Comparison of ENCODE assay signal across 16 cellular contexts in the genomic region with DNA sequence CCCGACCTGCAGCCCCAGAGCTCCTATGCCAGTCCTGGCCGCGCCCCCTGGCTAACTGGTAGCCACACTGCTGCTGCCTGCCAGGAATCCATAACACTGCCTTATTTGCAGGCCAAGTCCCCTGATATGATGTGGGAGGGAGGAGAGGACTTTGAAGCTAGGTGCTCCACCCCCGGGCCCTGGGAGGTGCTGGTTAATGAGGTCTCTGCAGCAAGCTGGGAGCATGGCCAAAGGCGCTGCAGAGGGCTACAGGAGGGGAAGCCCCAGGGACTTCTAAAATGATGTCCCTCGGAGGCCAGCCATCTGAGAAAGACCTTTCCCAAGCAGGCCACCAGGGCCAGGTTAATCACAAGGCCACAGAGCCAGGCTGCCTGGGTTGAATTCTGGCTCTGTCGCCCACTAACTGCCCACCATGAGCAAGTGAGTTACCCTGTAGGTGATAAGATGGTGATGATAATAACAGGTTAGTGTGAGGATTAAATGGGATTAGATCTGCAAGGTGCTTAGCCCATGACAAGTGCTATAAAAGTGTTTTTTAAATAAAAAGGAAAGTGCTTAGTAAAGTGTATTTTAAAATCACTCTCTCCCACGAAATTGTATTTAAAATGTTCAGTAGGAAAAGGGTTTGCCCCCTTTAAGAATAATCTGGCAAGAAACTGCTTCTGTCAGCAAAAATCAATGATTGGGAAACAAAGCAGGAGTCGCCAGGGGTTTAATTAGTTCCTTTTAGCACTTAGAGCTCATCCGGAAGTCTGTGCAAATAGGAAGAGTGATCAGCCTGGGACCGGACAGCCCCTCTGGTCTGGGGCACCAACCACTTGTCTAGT.
A peak's percentile ranks its signal among the peaks of the same experiment; 100 is the strongest.
DNase-seq lines count a peak whose midpoint lies in the region; ATAC-seq and TF ChIP-seq lines count a peak whose summit lies in the region.
"Had no signal": no experiment of that assay in that cellular context is flagged by ENCODE, and none has a peak within 500 bp of the region (broad histone marks: within the 10 kb centered on the region; RNA-seq: fewer than 3 reads in every experiment).

No MANE protein-coding gene starts in this region.

- POLR2A ChIA-PET in activated CD4-positive, alpha-beta T cell treated with anti-CD3 and anti-CD28 coated beads for 36 hours (lab: Charles Lee) = no interaction called here

- WGBS in right lobe of liver (ENCODE audit: insufficient coverage, low coverage, low lambda C conversion rate, missing lambda C conversion rate) = 13% methylated on average over 6 of the region's 11 CpGs

- H3K27me3 ChIP-seq in RWPE2 (ENCODE audit: insufficient read depth, poor library complexity, severe bottlenecking) = no peaks in the 10 kb centered on the region
- H3K27me3 ChIP-seq in right lobe of liver = no peaks in the 10 kb centered on the region
- H3K27me3 ChIP-seq: BLaER1 had no signal

- H3K27ac Mint-ChIP-seq in activated CD4-positive, alpha-beta T cell treated with anti-CD3 and anti-CD28 coated beads for 36 hours = no peak overlapping the region
- H3K27ac Mint-ChIP-seq: natural killer cell had no signal

- H3K9me3 ChIP-seq in RWPE2 (ENCODE audit: severe bottlenecking) = no peaks in the 10 kb centered on the region
- no peaks in the 10 kb centered on the region for H3K9me3 ChIP-seq in right lobe of liver
- H3K9me3 ChIP-seq: SJSA1 had no signal

- H3K36me3 Mint-ChIP-seq in activated CD4-positive, alpha-beta T cell treated with anti-CD3 and anti-CD28 coated beads for 36 hours (ENCODE audit: low read depth) = no peaks in the 10 kb centered on the region

- no peaks in the 10 kb centered on the region for H3K36me3 ChIP-seq in RWPE2 (ENCODE audit: low read depth)
- H3K36me3 ChIP-seq in right lobe of liver = no peaks in the 10 kb centered on the region
- H3K36me3 ChIP-seq: BLaER1, SJSA1 had no signal

- H3K9me3 Mint-ChIP-seq in activated CD4-positive, alpha-beta T cell treated with anti-CD3 and anti-CD28 coated beads for 36 hours (ENCODE audit: low read depth) = peaks cover 4% of the 10 kb centered on the region
- H3K9me3 Mint-ChIP-seq: natural killer cell had no signal

- no peak for ATAC-seq in RWPE2 (ENCODE audit: low read depth)
- ATAC-seq in right lobe of liver = peak; percentile 89 to 97 (median 93)
- no peak for ATAC-seq in activated CD4-positive, alpha-beta T cell treated with anti-CD3 and anti-CD28 coated beads for 36 hours
- no peak for ATAC-seq in HG02840 (IDR thresholded peaks at IDR 0.05; ENCODE audit: low FRiP score, unreplicated experiment)
- ATAC-seq: foreskin keratinocyte, natural killer cell had no signal

- TF ChIP-seq CTCF in RWPE2 (IDR thresholded peaks at IDR 0.05; ENCODE audit: poor library complexity, severe bottlenecking) (no peak), right lobe of liver (IDR thresholded peaks at IDR 0.05) (no peak)

- no peak overlapping the region for H3K4me3 Mint-ChIP-seq in activated CD4-positive, alpha-beta T cell treated with anti-CD3 and anti-CD28 coated beads for 36 hours
- H3K4me3 Mint-ChIP-seq: natural killer cell had no signal

- no peak overlapping the region for H3K27ac ChIP-seq in RWPE2 (ENCODE audit: poor library complexity, severe bottlenecking)
- H3K27ac ChIP-seq in right lobe of liver = no peak overlapping the region
- H3K27ac ChIP-seq: BLaER1, dorsolateral prefrontal cortex, foreskin keratinocyte, SJSA1 had no signal

- CTCF ChIA-PET in activated CD4-positive, alpha-beta T cell treated with anti-CD3 and anti-CD28 coated beads for 36 hours (lab: Charles Lee) = interaction anchor here (0.7 kb wide), 1 partner anchor 30 kb away, joined by 3 read pairs; no protein-coding TSS in a partner anchor

- DNase-seq in COR-L47 (lab: John Stamatoyannopoulos, UW) (peak; percentile 73), NCI-H1092 (lab: John Stamatoyannopoulos, UW) (peak; percentile 55), RWPE2 (ENCODE audit: low spot score) (peak; percentile 54), right lobe of liver (peak; percentile 77 to 90 (median 85)), SW 1271 (lab: John Stamatoyannopoulos, UW) (no peak), iPS-NIHi7 (ENCODE audit: extremely low spot score) (no peak)
- DNase-seq in activated CD4-positive, alpha-beta T cell treated with anti-CD3 and anti-CD28 coated beads for 36 hours = no peak
- DNase-seq: activated T-cell treated with anti-CD3 and anti-CD28 coated beads, Interleukin-2, amount 50 U/mL, for 1 hour; amygdala; foreskin keratinocyte; natural killer cell; NCI-H526 treated with DMSO at 0.1 percent for 48 hours had no signal

- TF ChIP-seq POLR2A in right lobe of liver (IDR thresholded peaks at IDR 0.05) = no peak

- peaks cover 2% of the 10 kb centered on the region for H3K27me3 Mint-ChIP-seq in activated CD4-positive, alpha-beta T cell treated with anti-CD3 and anti-CD28 coated beads for 36 hours

- H3K4me1 ChIP-seq in RWPE2 (ENCODE audit: insufficient read depth, poor library complexity, severe bottlenecking) (no peaks in the 10 kb centered on the region), right lobe of liver (peaks cover 0 to 11% (median 4%) of the 10 kb centered on the region in 4 donors)
- H3K4me1 ChIP-seq: BLaER1, foreskin keratinocyte, SJSA1 had no signal

- intact Hi-C loops in right lobe of liver (cut with DNase I) = no loop called here
- intact Hi-C loops in activated CD4-positive, alpha-beta T cell treated with anti-CD3 and anti-CD28 coated beads for 36 hours (cut with DNase I, micrococcal nuclease) = no loop called here

- no peaks in the 10 kb centered on the region for H3K4me1 Mint-ChIP-seq in activated CD4-positive, alpha-beta T cell treated with anti-CD3 and anti-CD28 coated beads for 36 hours
- H3K4me1 Mint-ChIP-seq: natural killer cell had no signal

- H3K4me3 ChIP-seq in RWPE2 (ENCODE audit: severe bottlenecking) = no peak overlapping the region
- H3K4me3 ChIP-seq in right lobe of liver = no peak overlapping the region
- H3K4me3 ChIP-seq: BLaER1, SJSA1 had no signal

Comparison
In these comparisons a context has a peak if more than half of its experiments do, and no peak if none do; other contexts are left out.
1. DNase-seq: peak in COR-L47 (single experiment), NCI-H1092 (single experiment), RWPE2 (single experiment) and right lobe of liver (3 of 3); none in SW 1271 (0 of 2), activated CD4-positive, alpha-beta T cell treated with anti-CD3 and anti-CD28 coated beads for 36 hours (single experiment) and iPS-NIHi7 (single experiment).
2. ATAC-seq: peak in right lobe of liver (4 of 4); none in RWPE2 (single experiment), activated CD4-positive, alpha-beta T cell treated with anti-CD3 and anti-CD28 coated beads for 36 hours (single experiment) and HG02840 (single experiment).